1 cellular context compared by ENCODE assay signal in the genomic region with DNA sequence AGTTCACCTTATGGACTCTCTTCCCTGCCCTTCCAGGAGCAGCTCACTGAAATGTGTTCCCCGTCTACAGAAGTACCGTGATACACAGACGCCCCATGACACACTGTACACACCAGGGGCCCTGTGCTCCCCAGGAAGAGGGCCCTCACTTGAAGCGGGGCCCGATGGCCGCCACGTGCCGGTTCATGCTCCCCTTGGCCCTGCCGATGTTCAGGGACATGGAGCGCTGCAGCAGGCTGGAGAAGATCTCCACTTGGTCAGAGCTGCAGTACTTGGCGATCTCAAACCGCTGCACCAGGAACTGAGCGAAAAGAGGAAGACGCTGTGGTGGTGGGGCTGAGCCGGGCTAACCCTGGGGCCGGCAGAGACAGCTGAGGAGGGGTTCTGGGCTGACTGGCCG.
TF ChIP-seq lines count a peak whose summit lies in the region.

No MANE protein-coding gene starts in this region.

TF ChIP-seq in K562, 482 proteins besides CTCF, POLR2A, EP300 and RAD21:
- TF ChIP-seq NFIC (IDR thresholded peaks at IDR 0.05) (peak; percentile 20; the same call in 1 of the 2 replicates), POLR2G (IDR thresholded peaks at IDR 0.05; ENCODE audit: low read depth, low read length) (0 out of 2 replicates have a peak, but pooled peaks have one; percentile 30)
TF ChIP-seq in K562: peak in this region for 2; not testable (repeated sequence) for 480.
